In genomic region chr17:41397003-41397665, GRCh38 we compare ENCODE assay signal across 18 cellular contexts. TPM values are rescaled to one million over a fixed set of nuclear protein-coding genes. Genes with fewer than 3 reads are reported as not detected.
DNase-seq lines count a peak whose midpoint lies in the region; ATAC-seq and TF ChIP-seq lines count a peak whose summit lies in the region.
"Had no signal": no experiment of that assay in that cellular context is flagged by ENCODE, and none has a peak within 500 bp of the region (broad histone marks: within the 10 kb centered on the region; RNA-seq: fewer than 3 reads in every experiment).

Gene KRT31, minus strand, starts transcription at chr17:41397608. Its CDS starts 69 bp downstream, at chr17:41397539.

- H3K27me3 ChIP-seq in SJCRH30 (no peaks in the 10 kb centered on the region), suprapubic skin (no peaks in the 10 kb centered on the region)

- TF ChIP-seq EP300 in suprapubic skin (IDR thresholded peaks at IDR 0.05) = no peak

- H3K4me3 ChIP-seq in SJCRH30 (no peak within 1 kb of the TSS), suprapubic skin (peak within 1 kb of the TSS; percentile 14)

- H3K4me1 ChIP-seq in SJCRH30 = no peaks in the 10 kb centered on the region
- H3K4me1 ChIP-seq in suprapubic skin = peaks cover 7% of the 10 kb centered on the region

- no peak within 1 kb of the TSS for H3K27ac ChIP-seq in SJCRH30
- H3K27ac ChIP-seq in suprapubic skin = peak within 1 kb of the TSS; percentile 59

- no peak for TF ChIP-seq POLR2A in suprapubic skin (IDR thresholded peaks at IDR 0.05)

- H3K9me3 ChIP-seq in SJCRH30 (replicated peaks) = no peaks in the 10 kb centered on the region
- H3K9me3 ChIP-seq in suprapubic skin = no peaks in the 10 kb centered on the region

- peak; percentile 5 for DNase-seq in SIG-M5 treated with dmso at 0.1 percent for 504 hours (lab: John Stamatoyannopoulos, UW; ENCODE audit: unreplicated experiment)
- no peak for DNase-seq in SIG-M5 (lab: John Stamatoyannopoulos, UW)
- peak; percentile 6 to 11 for DNase-seq in SJCRH30
- peak; percentile 77 for DNase-seq in myocyte (ENCODE audit: low read depth)
- no peak for DNase-seq in suprapubic skin (ENCODE audit: low spot score in 2 of 2)
- DNase-seq in HT-29 (ENCODE audit: low spot score) = no peak
- DNase-seq in effector CD8-positive, alpha-beta T cell (lab: John Stamatoyannopoulos, UW) = no peak
- DNase-seq: 8988T; CD8-positive, alpha-beta T cell; DMS79; HCEC 1CT; KBM-7; NCI-H1092; NCI-H2081 treated with DMSO at 0.1 percent for 48 hours; NCI-H510A; NCI-H82; SHP77 had no signal

- TF ChIP-seq CTCF in suprapubic skin (IDR thresholded peaks at IDR 0.05) = no peak

- H3K36me3 ChIP-seq in SJCRH30 (no peaks in the 10 kb centered on the region), suprapubic skin (no peaks in the 10 kb centered on the region)

- WGBS in suprapubic skin = 52% methylated on average over 11 of the region's 16 CpGs

- ATAC-seq in GM21576 (IDR thresholded peaks at IDR 0.05; ENCODE audit: unreplicated experiment) = no peak
- ATAC-seq: CD8-positive, alpha-beta T cell had no signal

RNA-seq across cellular contexts. Expression of gene KRT31, which starts in this region (rescaled TPM):
- 0.08 TPM in 1 of 2 replicates, not detected in the other for total RNA-seq in SJCRH30 (2014; rRNA removed; shearing (Covaris generic))
- total RNA-seq in myocyte = 0.52 and 0.86 TPM in 2 replicates
- polyA plus RNA-seq in myocyte (2012) = 0.96 TPM
- 100 to 1,000 TPM in 1 of 4 donors, 10 to 100 TPM in 3; 38.5 to 618 (median 84.8) TPM for total RNA-seq in suprapubic skin
- total RNA-seq in HT-29 (2014; rRNA removed; shearing (Covaris generic)) = not detected in 2 replicates
- total RNA-seq: CD8-positive, alpha-beta T cell had no signal

Comparison
In these comparisons a context has a peak if more than half of its experiments do, and no peak if none do; other contexts are left out.
1. RNA of gene KRT31 (total RNA-seq): 38.5 to 618 TPM in suprapubic skin; 0.52 to 0.86 TPM in myocyte, 0.08 TPM in SJCRH30 and not detected in HT-29; every median in the first group is over 10 times any median in the second.
2. Peak in DNase-seq in SJCRH30; RNA of the gene not detected or under 1 TPM.
3. Peak in DNase-seq in myocyte; RNA of the gene not detected or under 1 TPM.